Comparison of ENCODE assay signal across 8 cellular contexts in genomic region chr16:4477966-4478365, GRCh38. TPM values are rescaled to one million over a fixed set of nuclear protein-coding genes. Genes with fewer than 3 reads are reported as not detected.
DNase-seq lines count a peak whose midpoint lies in the region; ATAC-seq and TF ChIP-seq lines count a peak whose summit lies in the region.

No MANE protein-coding gene starts in this region.

- H3K9me3 ChIP-seq in SU-DHL-6 (ENCODE audit: insufficient read depth, low read length) = no peaks in the 10 kb centered on the region
- no peaks in the 10 kb centered on the region for H3K9me3 ChIP-seq in MM.1S (replicated peaks; ENCODE audit: insufficient read depth, low read length)

- no peak overlapping the region for H3K27ac ChIP-seq in SU-DHL-6 (ENCODE audit: low read depth, low read length)
- H3K27ac ChIP-seq in MM.1S (ENCODE audit: low read length) = no peak overlapping the region

- TF ChIP-seq CTCF in AG04449 (IDR thresholded peaks at IDR 0.05; ENCODE audit: insufficient read depth, low read length, missing control alignments) (peak; percentile 10), GM12864 (IDR thresholded peaks at IDR 0.05; ENCODE audit: low read depth, low read length, missing control alignments) (peak; percentile 32), SU-DHL-6 (IDR thresholded peaks at IDR 0.05; ENCODE audit: insufficient read depth, low read length, poor library complexity, severe bottlenecking) (no peak), foreskin fibroblast (IDR thresholded peaks at IDR 0.05; ENCODE audit: low read depth, low read length) (peak; percentile 5), MM.1S (IDR thresholded peaks at IDR 0.05; ENCODE audit: low read length) (no peak)

- H3F3A ChIP-seq in SU-DHL-6 (ENCODE audit: insufficient read depth) = peaks cover 30% of the 10 kb centered on the region
- H3F3A ChIP-seq in MM.1S (ENCODE audit: insufficient read depth, low read length) = peaks cover 8% of the 10 kb centered on the region

- POLR2A ChIA-PET in AG04449 (lab: Yijun Ruan, JAX) = no interaction called here

- H3K4me3 ChIP-seq in AG04449 (ENCODE audit: low read depth, low read length) (no peak overlapping the region), GM12864 (ENCODE audit: low read depth, low read length) (no peak overlapping the region), SU-DHL-6 (ENCODE audit: insufficient read depth, low read length, poor library complexity, severe bottlenecking) (no peak overlapping the region), foreskin fibroblast (ENCODE audit: low read depth in 1 of 2, low read length in 2 of 2) (no peak overlapping the region), MM.1S (ENCODE audit: low read length) (no peak overlapping the region)

- ATAC-seq in HG03139 (IDR thresholded peaks at IDR 0.05; ENCODE audit: unreplicated experiment) = no peak
- ATAC-seq in HG03342 (IDR thresholded peaks at IDR 0.05; ENCODE audit: unreplicated experiment) = no peak

- intact Hi-C loops in cardiac septum (cut with DNase I) = no loop called here

- H3K36me3 ChIP-seq in SU-DHL-6 (ENCODE audit: low read length) (no peaks in the 10 kb centered on the region), MM.1S (replicated peaks; ENCODE audit: insufficient read depth, low read length) (no peaks in the 10 kb centered on the region)

- H3K9me2 ChIP-seq in SU-DHL-6 (replicated peaks; ENCODE audit: insufficient read depth, low read length) = no peaks in the 10 kb centered on the region
- no peaks in the 10 kb centered on the region for H3K9me2 ChIP-seq in MM.1S (replicated peaks; ENCODE audit: insufficient read depth, low read length)

- peaks cover 4% of the 10 kb centered on the region; the same call in 1 of the 2 replicates for H3K4me1 ChIP-seq in MM.1S (ENCODE audit: low read length)

- DNase-seq in AG04449 (ENCODE audit: low read depth, low spot score) = no peak
- no peak for DNase-seq in GM12864 (ENCODE audit: low read depth)
- peak; percentile 38 to 72 for DNase-seq in foreskin fibroblast
- DNase-seq in cardiac septum (ENCODE audit: low spot score) = no peak
- no peak for DNase-seq in MM.1S

- H4K20me1 ChIP-seq in SU-DHL-6 (ENCODE audit: low read depth, low read length) = no peaks in the 10 kb centered on the region
- H4K20me1 ChIP-seq in MM.1S (ENCODE audit: insufficient read depth, low read length) = no peaks in the 10 kb centered on the region

- H2AFZ ChIP-seq in SU-DHL-6 (ENCODE audit: low read depth, low read length, severe bottlenecking) = no peak overlapping the region
- no peak overlapping the region for H2AFZ ChIP-seq in MM.1S (ENCODE audit: low read length)

- H3K79me2 ChIP-seq in SU-DHL-6 (ENCODE audit: insufficient read depth, low read length) (peaks cover 71% of the 10 kb centered on the region), MM.1S (ENCODE audit: low read length) (peaks cover 56% of the 10 kb centered on the region)

- no peaks in the 10 kb centered on the region for H3K27me3 ChIP-seq in SU-DHL-6 (ENCODE audit: low read length)
- H3K27me3 ChIP-seq in MM.1S (replicated peaks; ENCODE audit: insufficient read depth, low read length) = no peaks in the 10 kb centered on the region

- peak overlapping the region; percentile 82 for H3K4me2 ChIP-seq in SU-DHL-6 (ENCODE audit: low read depth, low read length, poor library complexity, severe bottlenecking)
- no peak overlapping the region for H3K4me2 ChIP-seq in MM.1S (ENCODE audit: low read depth, low read length)

- CTCF ChIA-PET in AG04449 (lab: Yijun Ruan, JAX) = interaction anchor here (0.7 to 4.1 kb wide), 8 partner anchors 8 to 71 kb away, joined by 3 to 25 read pairs (median 6); no protein-coding TSS in a partner anchor

- H3K9ac ChIP-seq in SU-DHL-6 (ENCODE audit: low read length) (no peak overlapping the region), MM.1S (ENCODE audit: low read length) (no peak overlapping the region)

RNA-seq across cellular contexts. Expression of gene HMOX2, which starts 1.8 kb away (rescaled TPM):
- total RNA-seq in cardiac septum = 69.1 TPM

RNA-seq across cellular contexts. Expression of gene NMRAL1, which starts 3.5 kb away (rescaled TPM):
- 7.3 TPM for total RNA-seq in cardiac septum

RNA-seq across cellular contexts. Expression of gene DNAJA3, which starts 52.3 kb away (rescaled TPM):
- 50.7 TPM for total RNA-seq in cardiac septum

Comparison
In these comparisons a context has a peak if more than half of its experiments do, and no peak if none do; other contexts are left out.
1. DNase-seq: peak in foreskin fibroblast (2 of 2); none in AG04449 (single experiment), GM12864 (single experiment), cardiac septum (single experiment) and MM.1S (single experiment).
2. CTCF ChIP-seq: peak in AG04449 (single experiment), GM12864 (single experiment) and foreskin fibroblast (single experiment); none in SU-DHL-6 (single experiment) and MM.1S (single experiment).